Comparison of ENCODE assay signal across 8 cellular contexts in genomic region chr1:32972814-32973428, GRCh38. TPM values are rescaled to one million over a fixed set of nuclear protein-coding genes. Genes with fewer than 3 reads are reported as not detected.
A peak's percentile ranks its signal among the peaks of the same experiment; 100 is the strongest.
DNase-seq lines count a peak whose midpoint lies in the region; FAIRE-seq and TF ChIP-seq lines count a peak whose summit lies in the region.

No MANE protein-coding gene starts in this region.

- H3K27me3 Mint-ChIP-seq in astrocyte (ENCODE audit: low read depth, unreplicated experiment): peaks cover 27% of the 10 kb centered on the region

- peak overlapping the region; percentile 69 for H3K9ac ChIP-seq in astrocyte (ENCODE audit: low read length)

- peaks cover 8% of the 10 kb centered on the region for H3K36me3 Mint-ChIP-seq in astrocyte (ENCODE audit: low read depth, unreplicated experiment)

- H3K4me1 ChIP-seq in astrocyte (ENCODE audit: insufficient read depth, low read length): peaks cover 14% of the 10 kb centered on the region

- H3K4me1 Mint-ChIP-seq in astrocyte (ENCODE audit: low read depth, unreplicated experiment): peaks cover 13% of the 10 kb centered on the region

- no peaks in the 10 kb centered on the region for H4K20me1 ChIP-seq in astrocyte (ENCODE audit: insufficient read depth, low read length)

- no peak overlapping the region for H3K27ac Mint-ChIP-seq in astrocyte (ENCODE audit: unreplicated experiment)

- H3K9me3 Mint-ChIP-seq in astrocyte (ENCODE audit: unreplicated experiment): peaks cover 8% of the 10 kb centered on the region

- no peak for TF ChIP-seq CTCF in astrocyte (IDR thresholded peaks at IDR 0.05; ENCODE audit: insufficient read depth, low read depth, low read length)

- intact Hi-C loops in posterior vena cava (cut with DNase I): loop anchor here in 1 of 2 donors (5.0 kb wide), 1 partner anchor 1306 kb away; no protein-coding TSS in a partner anchor

- H3K36me3 ChIP-seq in astrocyte (ENCODE audit: insufficient read depth, low read length): no peaks in the 10 kb centered on the region

- no peaks in the 10 kb centered on the region for H3K79me2 ChIP-seq in astrocyte (ENCODE audit: insufficient read depth, low read length)

- H3K4me3 Mint-ChIP-seq in astrocyte (ENCODE audit: unreplicated experiment): peak overlapping the region; percentile 84

- H3K9me3 ChIP-seq in astrocyte (ENCODE audit: insufficient read depth, low read depth, low read length): no peaks in the 10 kb centered on the region

- peak overlapping the region; percentile 99 for H3K4me2 ChIP-seq in astrocyte (ENCODE audit: low read length)

- peak overlapping the region; percentile 50 for H3K4me3 ChIP-seq in astrocyte (ENCODE audit: insufficient read depth, low read depth, low read length)

- no peak overlapping the region for H3K27ac ChIP-seq in astrocyte (ENCODE audit: low read depth, low read length)

- DNase-seq in EL (peak; percentile 52), NCI-H2107 (lab: John Stamatoyannopoulos, UW) (peak; percentile 90), astrocyte (ENCODE audit: low read depth) (peak; percentile 52), iPS DF 19.7 (ENCODE audit: low read depth, low spot score) (peak; percentile 63), posterior vena cava (ENCODE audit: low spot score) (peak; percentile 85), NCI-H226 (no peak), T1000 (lab: John Stamatoyannopoulos, UW) (no peak)
- DNase-seq in activated naive CD4-positive, alpha-beta T cell treated with Interleukin-2 at 50 U/mL for 16 hours: no peak

- peak overlapping the region; percentile 93 for H2AFZ ChIP-seq in astrocyte (ENCODE audit: low read depth, low read length)

- FAIRE-seq in astrocyte (lab: Jason Lieb, UNC): no peak

- H3K27me3 ChIP-seq in astrocyte (ENCODE audit: insufficient read depth, low read length): peaks cover 9% of the 10 kb centered on the region

RNA-seq across cellular contexts. Expression of gene RNF19B, which starts 8.3 kb away (rescaled TPM):
- 25.8 and 29.7 TPM in 2 replicates for total RNA-seq in astrocyte
- total RNA-seq in posterior vena cava: 100 to 1,000 TPM in 1 of 2 donors, 10 to 100 TPM in 1; 40.3 to 101 TPM

Comparison
In these comparisons a context has a peak if more than half of its experiments do, and no peak if none do; other contexts are left out.
1. DNase-seq: peak in EL (single experiment), NCI-H2107 (single experiment), astrocyte (single experiment), iPS DF 19.7 (single experiment) and posterior vena cava (single experiment); none in NCI-H226 (single experiment), T1000 (single experiment) and activated naive CD4-positive, alpha-beta T cell treated with Interleukin-2 at 50 U/mL for 16 hours (single experiment).